ENCODE assay signal across 13 cellular contexts in genomic region chr14:88668448-88669116, GRCh38.
DNase-seq lines count a peak whose midpoint lies in the region; ATAC-seq, FAIRE-seq and TF ChIP-seq lines count a peak whose summit lies in the region.
"Had no signal": no experiment of that assay in that cellular context is flagged by ENCODE, and none has a peak within 500 bp of the region (broad histone marks: within the 10 kb centered on the region; RNA-seq: fewer than 3 reads in every experiment).

No MANE protein-coding gene starts in this region.

- no peaks in the 10 kb centered on the region for H3K9me3 ChIP-seq in CD4-positive, alpha-beta memory T cell (ENCODE audit: control insufficient read depth in 1 of 2, low read length in 2 of 2)
- no peaks in the 10 kb centered on the region for H3K9me3 ChIP-seq in adrenal gland (replicated peaks in 1 of 3)
- H3K9me3 ChIP-seq: thoracic aorta had no signal

- no peak for DNase-seq in GM12891 (ENCODE audit: insufficient read length, low spot score)
- no peak for DNase-seq in omental fat pad (ENCODE audit: low spot score)
- DNase-seq in activated naive CD4-positive, alpha-beta T cell treated with anti-CD3 and anti-CD28 coated beads, Interleukin-2, amount 50 U/mL, for 72 hours (ENCODE audit: low spot score in 2 of 2): no peak
- no peak for DNase-seq in CD4-positive, alpha-beta memory T cell
- DNase-seq in adrenal gland: no peak
- DNase-seq: CD4-positive, CD25-positive, alpha-beta regulatory T cell; H7; NCI-H2107 had no signal

- ATAC-seq in GM19468 (IDR thresholded peaks at IDR 0.05; ENCODE audit: extremely low read depth, unreplicated experiment) (peak; percentile 37), HG03064 (IDR thresholded peaks at IDR 0.05; ENCODE audit: low read depth, unreplicated experiment) (peak; percentile 61), omental fat pad (ENCODE audit: low FRiP score) (no peak)
- no peak for ATAC-seq in activated T-helper 17 cell treated with anti-CD3 and anti-CD28 coated beads, Interleukin-2, amount 50 U/mL, for 72 hours (replicated peaks)
- no peak for ATAC-seq in activated naive CD4-positive, alpha-beta T cell treated with anti-CD3 and anti-CD28 coated beads, Interleukin-2, amount 50 U/mL, for 72 hours

- H3K9me3 Mint-ChIP-seq in activated T-helper 17 cell treated with anti-CD3 and anti-CD28 coated beads, Interleukin-2, amount 50 U/mL, for 72 hours: peaks cover 11% of the 10 kb centered on the region
- peaks cover 12 to 17% of the 10 kb centered on the region in 2 donors for H3K9me3 Mint-ChIP-seq in activated naive CD4-positive, alpha-beta T cell treated with anti-CD3 and anti-CD28 coated beads, Interleukin-2, amount 50 U/mL, for 72 hours
- H3K9me3 Mint-ChIP-seq in CD4-positive, alpha-beta memory T cell: peaks cover 0 to 12% (median 7%) of the 10 kb centered on the region in 8 donors

- FAIRE-seq in GM12891 (lab: Jason Lieb, UNC): peak; percentile 74

- no peaks in the 10 kb centered on the region for H3K4me1 ChIP-seq in CD4-positive, alpha-beta memory T cell (ENCODE audit: insufficient read depth, low read length)
- peaks cover 5 to 7% of the 10 kb centered on the region in 2 donors for H3K4me1 ChIP-seq in adrenal gland (replicated peaks in 1 of 2)

- H3K36me3 Mint-ChIP-seq in activated T-helper 17 cell treated with anti-CD3 and anti-CD28 coated beads, Interleukin-2, amount 50 U/mL, for 72 hours (ENCODE audit: low read depth): no peaks in the 10 kb centered on the region
- H3K36me3 Mint-ChIP-seq in activated naive CD4-positive, alpha-beta T cell treated with anti-CD3 and anti-CD28 coated beads, Interleukin-2, amount 50 U/mL, for 72 hours: peaks cover 20 to 21% of the 10 kb centered on the region in 2 donors
- peaks cover 14 to 36% of the 10 kb centered on the region in 2 donors for H3K36me3 Mint-ChIP-seq in CD4-positive, alpha-beta memory T cell

- WGBS in adrenal gland, 4 donors: 76 to 83% (median 80%) methylated on average over 3 of the region's 3 CpGs

- CTCF ChIA-PET in CD4-positive, alpha-beta memory T cell (lab: Charles Lee; ENCODE audit: partially characterized antibody): interaction anchor here (0.9 to 4.6 kb wide), 12 partner anchors 9 to 209 kb away, joined by 3 to 64 read pairs (median 5); no protein-coding TSS in a partner anchor

- no peak overlapping the region for H3K27ac ChIP-seq in CD4-positive, alpha-beta memory T cell (ENCODE audit: low read depth, low read length)
- no peak overlapping the region for H3K27ac ChIP-seq in adrenal gland

- H3K27me3 ChIP-seq in CD4-positive, alpha-beta memory T cell (ENCODE audit: insufficient read depth, low read length): no peaks in the 10 kb centered on the region
- no peaks in the 10 kb centered on the region for H3K27me3 ChIP-seq in adrenal gland

- TF ChIP-seq CTCF in omental fat pad (IDR thresholded peaks at IDR 0.05): no peak
- TF ChIP-seq CTCF in adrenal gland (IDR thresholded peaks at IDR 0.05): no peak

- TF ChIP-seq POLR2A in GM12891 (IDR thresholded peaks at IDR 0.05; ENCODE audit: low read depth, low read length): no peak
- no peak for TF ChIP-seq POLR2A in adrenal gland (IDR thresholded peaks at IDR 0.05)

- intact Hi-C loops in CD4-positive, alpha-beta memory T cell (cut with micrococcal nuclease): loop anchor here (5.0 kb wide), 1 partner anchor 349 kb away; no protein-coding TSS in a partner anchor
- intact Hi-C loops in adrenal gland (cut with DNase I): loop anchor here in 1 of 2 donors (10.0 kb wide), 1 partner anchor 196 kb away; no protein-coding TSS in a partner anchor

- no peak overlapping the region for H3K4me3 ChIP-seq in CD4-positive, alpha-beta memory T cell (ENCODE audit: low read length in 2 of 2)
- H3K4me3 ChIP-seq in adrenal gland: no peak overlapping the region
- H3K4me3 ChIP-seq: thoracic aorta had no signal

- POLR2A ChIA-PET in CD4-positive, alpha-beta memory T cell (lab: Charles Lee; ENCODE audit: partially characterized antibody): no interaction called here

- H3K27ac Mint-ChIP-seq in activated T-helper 17 cell treated with anti-CD3 and anti-CD28 coated beads, Interleukin-2, amount 50 U/mL, for 72 hours: peak overlapping the region; percentile 29
- H3K27ac Mint-ChIP-seq in activated naive CD4-positive, alpha-beta T cell treated with anti-CD3 and anti-CD28 coated beads, Interleukin-2, amount 50 U/mL, for 72 hours: no peak overlapping the region
- H3K27ac Mint-ChIP-seq in CD4-positive, alpha-beta memory T cell: peak overlapping the region in 1 of 7 donors; percentile 43
- H3K27ac Mint-ChIP-seq: activated naive CD4-positive, alpha-beta T cell treated with anti-CD3 and anti-CD28 coated beads, Interleukin-2, amount 50 U/mL, for 24 hours; CD4-positive, CD25-positive, alpha-beta regulatory T cell had no signal

- H3K36me3 ChIP-seq in CD4-positive, alpha-beta memory T cell (ENCODE audit: insufficient read depth, low read length): no peaks in the 10 kb centered on the region
- H3K36me3 ChIP-seq in adrenal gland (replicated peaks in 1 of 2): no peaks in the 10 kb centered on the region
- H3K36me3 ChIP-seq: thoracic aorta had no signal

- H3K27me3 Mint-ChIP-seq in activated T-helper 17 cell treated with anti-CD3 and anti-CD28 coated beads, Interleukin-2, amount 50 U/mL, for 72 hours: no peaks in the 10 kb centered on the region
- no peaks in the 10 kb centered on the region for H3K27me3 Mint-ChIP-seq in CD4-positive, alpha-beta memory T cell
- H3K27me3 Mint-ChIP-seq: activated naive CD4-positive, alpha-beta T cell treated with anti-CD3 and anti-CD28 coated beads, Interleukin-2, amount 50 U/mL, for 24 hours; CD4-positive, CD25-positive, alpha-beta regulatory T cell had no signal

- no peaks in the 10 kb centered on the region for H3K4me1 Mint-ChIP-seq in activated T-helper 17 cell treated with anti-CD3 and anti-CD28 coated beads, Interleukin-2, amount 50 U/mL, for 72 hours
- peaks cover 0 to 2% (median 0%) of the 10 kb centered on the region in 4 donors for H3K4me1 Mint-ChIP-seq in CD4-positive, alpha-beta memory T cell
- H3K4me1 Mint-ChIP-seq: activated naive CD4-positive, alpha-beta T cell treated with anti-CD3 and anti-CD28 coated beads, Interleukin-2, amount 50 U/mL, for 24 hours had no signal

- no peak overlapping the region for H3K4me3 Mint-ChIP-seq in activated T-helper 17 cell treated with anti-CD3 and anti-CD28 coated beads, Interleukin-2, amount 50 U/mL, for 72 hours
- no peak overlapping the region for H3K4me3 Mint-ChIP-seq in CD4-positive, alpha-beta memory T cell
- H3K4me3 Mint-ChIP-seq: activated naive CD4-positive, alpha-beta T cell treated with anti-CD3 and anti-CD28 coated beads, Interleukin-2, amount 50 U/mL, for 24 hours; CD4-positive, CD25-positive, alpha-beta regulatory T cell had no signal

TF ChIP-seq in GM12891, 5 proteins besides CTCF, POLR2A, EP300 and RAD21:
- TF ChIP-seq SPI1 (IDR thresholded peaks at IDR 0.05; ENCODE audit: low read depth, low read length) (peak; percentile 96), POU2F2 (IDR thresholded peaks at IDR 0.05; ENCODE audit: low read depth, low read length) (no peak)

Comparison
In these comparisons a context has a peak if more than half of its experiments do, and no peak if none do; other contexts are left out.
1. ATAC-seq: peak in GM19468 (single experiment) and HG03064 (single experiment); none in activated T-helper 17 cell treated with anti-CD3 and anti-CD28 coated beads, Interleukin-2, amount 50 U/mL, for 72 hours (single experiment), omental fat pad (single experiment) and activated naive CD4-positive, alpha-beta T cell treated with anti-CD3 and anti-CD28 coated beads, Interleukin-2, amount 50 U/mL, for 72 hours (0 of 2).